1 cellular context compared by ENCODE assay signal in the genomic region with DNA sequence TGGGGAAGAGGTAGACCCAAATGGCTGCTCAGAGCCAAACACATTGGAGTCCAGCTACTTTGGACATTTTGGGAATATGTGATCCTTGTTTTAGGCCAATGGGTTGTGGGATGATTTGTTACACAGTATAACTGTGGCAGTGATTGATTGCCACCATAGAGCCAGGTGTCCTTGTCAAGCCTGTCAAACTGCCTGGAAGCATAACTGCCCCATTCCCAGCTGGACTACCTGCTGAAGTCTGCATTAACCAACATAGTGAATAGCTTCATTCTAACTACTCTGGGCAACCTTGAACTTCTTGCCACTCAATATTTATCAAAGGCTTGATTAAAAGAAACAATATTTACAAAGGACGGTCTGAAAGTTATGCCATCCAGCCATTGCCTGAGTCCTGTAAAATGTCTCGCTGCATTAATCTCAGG.
A peak's percentile ranks its signal among the peaks of the same experiment; 100 is the strongest.
TF ChIP-seq lines count a peak whose summit lies in the region.

No MANE protein-coding gene starts in this region.

TF ChIP-seq in HepG2, 621 proteins besides CTCF, POLR2A, EP300 and RAD21 (continued from another document and continues in another):
- peak in 1 of 2 experiments; percentile 45; a peak in 1 of 4 replicates for TF ChIP-seq REST (IDR thresholded peaks at IDR 0.05; ENCODE audit: borderline replicate concordance in 1 of 2, low read depth in 1 of 2, low read length in 2 of 2)
- no peak for TF ChIP-seq ZNF335 (CRISPR knock-in tag; IDR thresholded peaks at IDR 0.05)
- TF ChIP-seq ZNF644 (CRISPR knock-in tag; IDR thresholded peaks at IDR 0.05; ENCODE audit: low read depth) = 0 out of 2 replicates have a peak, but pooled peaks have one; percentile 34
- TF ChIP-seq ZFP41 (CRISPR knock-in tag; IDR thresholded peaks at IDR 0.05; ENCODE audit: borderline replicate concordance) = no peak
- TF ChIP-seq FIP1L1 (IDR thresholded peaks at IDR 0.05; ENCODE audit: borderline replicate concordance, insufficient read depth, low read depth, low read length) = no peak
- TF ChIP-seq, protein P1, sequence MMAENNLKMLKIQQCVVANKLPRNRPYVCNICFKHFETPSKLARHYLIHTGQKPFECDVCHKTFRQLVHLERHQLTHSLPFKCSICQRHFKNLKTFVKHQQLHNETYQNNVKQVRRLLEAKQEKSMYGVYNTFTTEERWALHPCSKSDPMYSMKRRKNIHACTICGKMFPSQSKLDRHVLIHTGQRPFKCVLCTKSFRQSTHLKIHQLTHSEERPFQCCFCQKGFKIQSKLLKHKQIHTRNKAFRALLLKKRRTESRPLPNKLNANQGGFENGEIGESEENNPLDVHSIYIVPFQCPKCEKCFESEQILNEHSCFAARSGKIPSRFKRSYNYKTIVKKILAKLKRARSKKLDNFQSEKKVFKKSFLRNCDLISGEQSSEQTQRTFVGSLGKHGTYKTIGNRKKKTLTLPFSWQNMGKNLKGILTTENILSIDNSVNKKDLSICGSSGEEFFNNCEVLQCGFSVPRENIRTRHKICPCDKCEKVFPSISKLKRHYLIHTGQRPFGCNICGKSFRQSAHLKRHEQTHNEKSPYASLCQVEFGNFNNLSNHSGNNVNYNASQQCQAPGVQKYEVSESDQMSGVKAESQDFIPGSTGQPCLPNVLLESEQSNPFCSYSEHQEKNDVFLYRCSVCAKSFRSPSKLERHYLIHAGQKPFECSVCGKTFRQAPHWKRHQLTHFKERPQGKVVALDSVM (CRISPR knock-in tag; IDR thresholded peaks at IDR 0.05) = no peak
- 0 out of 2 replicates have a peak, but pooled peaks have one; percentile 22 for TF ChIP-seq ZMYM4 (CRISPR knock-in tag; IDR thresholded peaks at IDR 0.05)
- no peak for TF ChIP-seq CREB1 (IDR thresholded peaks at IDR 0.05)
- peak; percentile 41; the same call in 1 of the 2 replicates for TF ChIP-seq CREB1 (CRISPR knock-in tag; IDR thresholded peaks at IDR 0.05)
- peak; percentile 42; the same call in 1 of the 2 replicates for TF ChIP-seq NKX3-1 (CRISPR knock-in tag; IDR thresholded peaks at IDR 0.05)
- TF ChIP-seq PHF20 (CRISPR knock-in tag; IDR thresholded peaks at IDR 0.05) = no peak
- no peak for TF ChIP-seq ZNF432 (CRISPR knock-in tag; IDR thresholded peaks at IDR 0.05; ENCODE audit: borderline replicate concordance)
- TF ChIP-seq, protein P2, sequence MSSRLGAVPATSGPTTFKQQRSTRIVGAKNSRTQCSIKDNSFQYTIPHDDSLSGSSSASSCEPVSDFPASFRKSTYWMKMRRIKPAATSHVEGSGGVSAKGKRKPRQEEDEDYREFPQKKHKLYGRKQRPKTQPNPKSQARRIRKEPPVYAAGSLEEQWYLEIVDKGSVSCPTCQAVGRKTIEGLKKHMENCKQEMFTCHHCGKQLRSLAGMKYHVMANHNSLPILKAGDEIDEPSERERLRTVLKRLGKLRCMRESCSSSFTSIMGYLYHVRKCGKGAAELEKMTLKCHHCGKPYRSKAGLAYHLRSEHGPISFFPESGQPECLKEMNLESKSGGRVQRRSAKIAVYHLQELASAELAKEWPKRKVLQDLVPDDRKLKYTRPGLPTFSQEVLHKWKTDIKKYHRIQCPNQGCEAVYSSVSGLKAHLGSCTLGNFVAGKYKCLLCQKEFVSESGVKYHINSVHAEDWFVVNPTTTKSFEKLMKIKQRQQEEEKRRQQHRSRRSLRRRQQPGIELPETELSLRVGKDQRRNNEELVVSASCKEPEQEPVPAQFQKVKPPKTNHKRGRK (CRISPR knock-in tag; IDR thresholded peaks at IDR 0.05) = peak; percentile 72; the same call in 1 of the 2 replicates
- no peak for TF ChIP-seq ZNF713 (CRISPR knock-in tag; IDR thresholded peaks at IDR 0.05)
- no peak for TF ChIP-seq NFE2 (CRISPR knock-in tag; IDR thresholded peaks at IDR 0.05)
- no peak for TF ChIP-seq ZBTB7B (CRISPR knock-in tag; IDR thresholded peaks at IDR 0.05)
- TF ChIP-seq, protein P3, sequence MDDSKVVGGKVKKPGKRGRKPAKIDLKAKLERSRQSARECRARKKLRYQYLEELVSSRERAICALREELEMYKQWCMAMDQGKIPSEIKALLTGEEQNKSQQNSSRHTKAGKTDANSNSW (CRISPR knock-in tag; IDR thresholded peaks at IDR 0.05; ENCODE audit: borderline replicate concordance) = no peak
- no peak for TF ChIP-seq BRF2 (CRISPR knock-in tag; IDR thresholded peaks at IDR 0.05)
- peak; percentile 90 for TF ChIP-seq NR2F2 (IDR thresholded peaks at IDR 0.05; ENCODE audit: borderline replicate concordance, low read depth)
- no peak for TF ChIP-seq WIZ (CRISPR knock-in tag; IDR thresholded peaks at IDR 0.05)
- no peak for TF ChIP-seq GMEB2 (CRISPR knock-in tag; IDR thresholded peaks at IDR 0.05; ENCODE audit: low read depth)
- peak; percentile 84 for TF ChIP-seq GATAD2A (CRISPR knock-in tag; IDR thresholded peaks at IDR 0.05)
- no peak for TF ChIP-seq YEATS4 (CRISPR knock-in tag; IDR thresholded peaks at IDR 0.05; ENCODE audit: borderline replicate concordance)
- TF ChIP-seq RFX3 (CRISPR knock-in tag; IDR thresholded peaks at IDR 0.05) = no peak
- TF ChIP-seq PHF21A (CRISPR knock-in tag; IDR thresholded peaks at IDR 0.05) = peak; percentile 21; the same call in 1 of the 2 replicates
- TF ChIP-seq TEF (CRISPR knock-in tag; IDR thresholded peaks at IDR 0.05) = no peak
- TF ChIP-seq KAT8 (CRISPR knock-in tag; IDR thresholded peaks at IDR 0.05) = peak; percentile 47; the same call in 1 of the 2 replicates
- TF ChIP-seq FOXM1 (CRISPR knock-in tag; IDR thresholded peaks at IDR 0.05) = no peak
- TF ChIP-seq ZNF547 (CRISPR knock-in tag; IDR thresholded peaks at IDR 0.05) = no peak
- TF ChIP-seq MTF1 (CRISPR knock-in tag; IDR thresholded peaks at IDR 0.05) = no peak
- no peak for TF ChIP-seq BRD4 (CRISPR knock-in tag; IDR thresholded peaks at IDR 0.05)
- TF ChIP-seq ZNF44 (CRISPR knock-in tag; IDR thresholded peaks at IDR 0.05) = no peak
- TF ChIP-seq ZNF274 (CRISPR knock-in tag; IDR thresholded peaks at IDR 0.05) = no peak
- TF ChIP-seq SP5 (CRISPR knock-in tag; IDR thresholded peaks at IDR 0.05; ENCODE audit: borderline replicate concordance, low read depth) = peak; percentile 59
- peak; percentile 62; the same call in 1 of the 2 replicates for TF ChIP-seq TSC22D2 (CRISPR knock-in tag; IDR thresholded peaks at IDR 0.05; ENCODE audit: borderline replicate concordance)
- TF ChIP-seq RERE (CRISPR knock-in tag; IDR thresholded peaks at IDR 0.05; ENCODE audit: low read depth) = peak; percentile 92
- TF ChIP-seq AHR (CRISPR knock-in tag; IDR thresholded peaks at IDR 0.05) = no peak
